Comparison of ENCODE assay signal across 6 cellular contexts in genomic region chr1:24263746-24264145, GRCh38. TPM values are rescaled to one million over a fixed set of nuclear protein-coding genes. Genes with fewer than 3 reads are reported as not detected.
"Had no signal": no experiment of that assay in that cellular context is flagged by ENCODE, and none has a peak within 500 bp of the region (broad histone marks: within the 10 kb centered on the region; RNA-seq: fewer than 3 reads in every experiment).

No MANE protein-coding gene starts in this region.

- DNase-seq: GOT3, H7, KBM-7 had no signal

- H3K4me3 ChIP-seq: HAP-1 had no signal

- H3K9me3 ChIP-seq: HAP-1 had no signal

- H3K4me1 ChIP-seq: HAP-1 had no signal

- H3K36me3 ChIP-seq: HAP-1 had no signal

RNA-seq across cellular contexts. Expression of gene GRHL3, which starts 55.4 kb away (rescaled TPM):
- total RNA-seq: H4 had no signal
- polyA plus RNA-seq: IgD-negative memory B cell had no signal
